In genomic region chr5:32098291-32098690, GRCh38 we compare ENCODE assay signal across 19 cellular contexts.
A peak's percentile ranks its signal among the peaks of the same experiment; 100 is the strongest.
DNase-seq lines count a peak whose midpoint lies in the region; ATAC-seq and TF ChIP-seq lines count a peak whose summit lies in the region.
"Had no signal": no experiment of that assay in that cellular context is flagged by ENCODE, and none has a peak within 500 bp of the region (broad histone marks: within the 10 kb centered on the region; RNA-seq: fewer than 3 reads in every experiment).

No MANE protein-coding gene starts in this region.

- peaks cover 17% of the 10 kb centered on the region for H3K4me1 ChIP-seq in rectal smooth muscle tissue (ENCODE audit: control insufficient read depth, insufficient read depth, low read length)
- H3K4me1 ChIP-seq: parathyroid adenoma had no signal

- peak; percentile 39 for DNase-seq in LHCN-M2 (ENCODE audit: low read depth)
- DNase-seq in choroid plexus epithelial cell (ENCODE audit: low read depth) = peak; percentile 38
- DNase-seq in left lobe of liver (ENCODE audit: low spot score) = no peak
- DNase-seq in SIG-M5 (lab: John Stamatoyannopoulos, UW) = no peak
- no peak for DNase-seq in hepatic stellate cell (ENCODE audit: low spot score)
- DNase-seq in cortex of kidney (lab: John Stamatoyannopoulos, UW) = no peak
- DNase-seq: glutamatergic neuron; GM23248; NCI-H1105; NCI-H2107; NCI-H69; stimulated activated naive CD8-positive, alpha-beta T cell treated with anti-CD3 and anti-CD28 coated beads, Interleukin-15, amount 100 ng/mL, for 72 hours; T-cell had no signal

- H3K27me3 ChIP-seq in rectal smooth muscle tissue (ENCODE audit: control insufficient read depth, insufficient read depth, low read length) = no peaks in the 10 kb centered on the region

- ATAC-seq in left lobe of liver (peak; percentile 52), GM21423 (IDR thresholded peaks at IDR 0.05; ENCODE audit: unreplicated experiment) (no peak)
- ATAC-seq: Panc1; stimulated activated naive CD8-positive, alpha-beta T cell treated with anti-CD3 and anti-CD28 coated beads, Interleukin-15, amount 100 ng/mL, for 72 hours; T-cell had no signal

- H3K36me3 ChIP-seq in rectal smooth muscle tissue (ENCODE audit: control insufficient read depth, insufficient read depth, low read length) = peaks cover 7% of the 10 kb centered on the region

- H3K9ac ChIP-seq in rectal smooth muscle tissue (ENCODE audit: low read length) = no peak overlapping the region
- H3K9ac ChIP-seq: GM23248, KMS-11, parathyroid adenoma had no signal

- H3K27ac ChIP-seq in rectal smooth muscle tissue (ENCODE audit: low read depth, low read length) = peak overlapping the region; percentile 60
- H3K27ac ChIP-seq: GM23248, KMS-11, parathyroid adenoma, VCaP had no signal

- H3K4me3 ChIP-seq in choroid plexus epithelial cell (ENCODE audit: low read depth, low read length) = no peak overlapping the region
- no peak overlapping the region for H3K4me3 ChIP-seq in rectal smooth muscle tissue (ENCODE audit: low read length)
- H3K4me3 ChIP-seq: GM23248 had no signal

- TF ChIP-seq CTCF in choroid plexus epithelial cell (conservative IDR thresholded peaks at IDR 0.05; ENCODE audit: low read depth, low read length) = no peak

Comparison
In these comparisons a context has a peak if more than half of its experiments do, and no peak if none do; other contexts are left out.
1. DNase-seq: peak in LHCN-M2 (single experiment) and choroid plexus epithelial cell (single experiment); none in left lobe of liver (single experiment), SIG-M5 (single experiment), hepatic stellate cell (single experiment) and cortex of kidney (single experiment).